ENCODE assay signal across 28 cellular contexts in genomic region chr7:70060298-70061068, GRCh38.
A peak's percentile ranks its signal among the peaks of the same experiment; 100 is the strongest.
DNase-seq lines count a peak whose midpoint lies in the region; ATAC-seq and TF ChIP-seq lines count a peak whose summit lies in the region.
"Had no signal": no experiment of that assay in that cellular context is flagged by ENCODE, and none has a peak within 500 bp of the region (broad histone marks: within the 10 kb centered on the region; RNA-seq: fewer than 3 reads in every experiment).

No MANE protein-coding gene starts in this region.

- peak overlapping the region; percentile 43 for H3K27ac Mint-ChIP-seq in central memory CD8-positive, alpha-beta T cell (ENCODE audit: low read depth)
- H3K27ac Mint-ChIP-seq in immature natural killer cell: peak overlapping the region; percentile 22 to 72 (median 42)
- H3K27ac Mint-ChIP-seq in activated naive CD4-positive, alpha-beta T cell treated with anti-CD3 and anti-CD28 coated beads, Interleukin-2, amount 10 ng/mL, durations not matched to agents 7 days and 5 days: no peak overlapping the region
- H3K27ac Mint-ChIP-seq: activated CD4-positive, alpha-beta memory T cell treated with anti-CD3 and anti-CD28 coated beads for 36 hours; activated T-helper 1 cell treated with anti-CD3 and anti-CD28 coated beads, Interleukin-12 subunit alpha, Interleukin-12 subunit beta, Interleukin-2, Interleukin-4 antibody, amounts not matched to agents 30 ng/mL and 10 ng/mL and 1 ng/mL, durations not matched to agents 14 hours and 24 hours and 36 hours; CD8-positive, alpha-beta T cell; T-helper 17 cell had no signal

- H3K4me1 Mint-ChIP-seq in central memory CD8-positive, alpha-beta T cell: peaks cover 29% of the 10 kb centered on the region
- peaks cover 50 to 56% of the 10 kb centered on the region in 2 donors for H3K4me1 Mint-ChIP-seq in immature natural killer cell
- no peaks in the 10 kb centered on the region for H3K4me1 Mint-ChIP-seq in activated naive CD4-positive, alpha-beta T cell treated with anti-CD3 and anti-CD28 coated beads, Interleukin-2, amount 10 ng/mL, durations not matched to agents 7 days and 5 days

- H3K9me3 Mint-ChIP-seq in central memory CD8-positive, alpha-beta T cell: no peaks in the 10 kb centered on the region
- no peaks in the 10 kb centered on the region for H3K9me3 Mint-ChIP-seq in immature natural killer cell
- H3K9me3 Mint-ChIP-seq in activated naive CD4-positive, alpha-beta T cell treated with anti-CD3 and anti-CD28 coated beads, Interleukin-2, amount 10 ng/mL, durations not matched to agents 7 days and 5 days: no peaks in the 10 kb centered on the region
- H3K9me3 Mint-ChIP-seq: CD8-positive, alpha-beta T cell had no signal

- H3K9me2 ChIP-seq in SK-N-SH: no peaks in the 10 kb centered on the region

- ATAC-seq in SK-N-SH treated with all-trans-retinoic acid at 6 μM for 48 hours: peak; percentile 34; the same call in 2 of the 3 replicates
- ATAC-seq in central memory CD8-positive, alpha-beta T cell (replicated peaks; ENCODE audit: extremely low read depth, poor library complexity, severe bottlenecking): peak; percentile 84
- no peak for ATAC-seq in HG03139 (IDR thresholded peaks at IDR 0.05; ENCODE audit: unreplicated experiment)
- ATAC-seq: A549; activated CD4-positive, CD25-positive, alpha-beta regulatory T cell treated with anti-CD3 and anti-CD28 coated beads, Interleukin-2, amount 50 U/mL, for 24 hours; body of pancreas; CD8-positive, alpha-beta T cell; HCT116; T-helper 17 cell had no signal

- H3K4me3 ChIP-seq in SK-N-SH (ENCODE audit: low read depth in 2 of 2, low read length in 1 of 2) (no peak overlapping the region), subcutaneous abdominal adipose tissue (ENCODE audit: low read depth in 1 of 5, low read length in 5 of 5) (no peak overlapping the region)
- H3K4me3 ChIP-seq: A549, body of pancreas, dorsolateral prefrontal cortex, left ventricle myocardium inferior, transverse colon had no signal

- no peaks in the 10 kb centered on the region for H3K27me3 ChIP-seq in SK-N-SH (ENCODE audit: insufficient read depth)
- no peaks in the 10 kb centered on the region for H3K27me3 ChIP-seq in subcutaneous abdominal adipose tissue (ENCODE audit: control insufficient read depth in 5 of 5, insufficient read depth in 4 of 5, low read length in 5 of 5)
- H3K27me3 ChIP-seq: body of pancreas, dorsolateral prefrontal cortex, transverse colon had no signal

- no peaks in the 10 kb centered on the region for H3K36me3 ChIP-seq in SK-N-SH (replicated peaks in 1 of 2; ENCODE audit: control insufficient read depth in 1 of 2, insufficient read depth in 2 of 2, low read length in 1 of 2)
- H3K36me3 ChIP-seq in subcutaneous abdominal adipose tissue (ENCODE audit: control insufficient read depth in 5 of 5, insufficient read depth in 5 of 5, low read length in 5 of 5): no peaks in the 10 kb centered on the region
- H3K36me3 ChIP-seq: left ventricle myocardium inferior, transverse colon had no signal

- no peak for TF ChIP-seq RAD21 in SK-N-SH (IDR thresholded peaks at IDR 0.05; ENCODE audit: low read length)

- no peaks in the 10 kb centered on the region for H3K9me3 ChIP-seq in SK-N-SH
- H3K9me3 ChIP-seq in subcutaneous abdominal adipose tissue (ENCODE audit: control insufficient read depth in 5 of 5, low read length in 5 of 5): no peaks in the 10 kb centered on the region
- H3K9me3 ChIP-seq: A549, body of pancreas, left ventricle myocardium inferior, transverse colon had no signal

- H2AFZ ChIP-seq in SK-N-SH (ENCODE audit: low read depth): no peak overlapping the region

- H3K4me3 Mint-ChIP-seq in central memory CD8-positive, alpha-beta T cell: no peak overlapping the region
- H3K4me3 Mint-ChIP-seq in immature natural killer cell: peak overlapping the region; percentile 42 to 69 (median 56)
- no peak overlapping the region for H3K4me3 Mint-ChIP-seq in activated naive CD4-positive, alpha-beta T cell treated with anti-CD3 and anti-CD28 coated beads, Interleukin-2, amount 10 ng/mL, durations not matched to agents 7 days and 5 days
- H3K4me3 Mint-ChIP-seq: activated CD4-positive, alpha-beta memory T cell treated with anti-CD3 and anti-CD28 coated beads for 36 hours; activated T-helper 1 cell treated with anti-CD3 and anti-CD28 coated beads, Interleukin-12 subunit alpha, Interleukin-12 subunit beta, Interleukin-2, Interleukin-4 antibody, amounts not matched to agents 30 ng/mL and 10 ng/mL and 1 ng/mL, durations not matched to agents 14 hours and 24 hours and 36 hours; CD8-positive, alpha-beta T cell; T-helper 17 cell had no signal

- no peaks in the 10 kb centered on the region for H3K79me2 ChIP-seq in SK-N-SH (ENCODE audit: insufficient read depth)

- H3K27me3 Mint-ChIP-seq in central memory CD8-positive, alpha-beta T cell: no peaks in the 10 kb centered on the region
- H3K27me3 Mint-ChIP-seq in immature natural killer cell (ENCODE audit: low read depth in 3 of 3): peaks cover 0 to 4% (median 4%) of the 10 kb centered on the region in 3 donors
- no peaks in the 10 kb centered on the region for H3K27me3 Mint-ChIP-seq in activated naive CD4-positive, alpha-beta T cell treated with anti-CD3 and anti-CD28 coated beads, Interleukin-2, amount 10 ng/mL, durations not matched to agents 7 days and 5 days
- H3K27me3 Mint-ChIP-seq: activated CD4-positive, alpha-beta memory T cell treated with anti-CD3 and anti-CD28 coated beads for 36 hours; T-helper 17 cell had no signal

- peaks cover 1% of the 10 kb centered on the region for H3K36me3 Mint-ChIP-seq in central memory CD8-positive, alpha-beta T cell (ENCODE audit: insufficient read depth)
- H3K36me3 Mint-ChIP-seq in immature natural killer cell: no peaks in the 10 kb centered on the region
- no peaks in the 10 kb centered on the region for H3K36me3 Mint-ChIP-seq in activated naive CD4-positive, alpha-beta T cell treated with anti-CD3 and anti-CD28 coated beads, Interleukin-2, amount 10 ng/mL, durations not matched to agents 7 days and 5 days
- H3K36me3 Mint-ChIP-seq: activated CD4-positive, alpha-beta memory T cell treated with anti-CD3 and anti-CD28 coated beads for 36 hours; CD8-positive, alpha-beta T cell had no signal

- TF ChIP-seq CTCF in SK-N-SH (IDR thresholded peaks at IDR 0.05): no peak

- WGBS in SK-N-SH (ENCODE audit: low lambda C conversion rate): 79% methylated on average over 6 of the region's 6 CpGs

- H3K9ac ChIP-seq in SK-N-SH: no peak overlapping the region
- peak overlapping the region in 1 of 5 donors; percentile 22 for H3K9ac ChIP-seq in subcutaneous abdominal adipose tissue (ENCODE audit: low read length in 5 of 5)

- peaks cover 0 to 14% of the 10 kb centered on the region in 2 experiments; a peak in 2 of 4 replicates for H3K4me1 ChIP-seq in SK-N-SH (ENCODE audit: control insufficient read depth in 1 of 2, insufficient read depth in 2 of 2, low read depth in 1 of 2, low read length in 1 of 2)
- H3K4me1 ChIP-seq in subcutaneous abdominal adipose tissue (ENCODE audit: control insufficient read depth in 5 of 5, insufficient read depth in 5 of 5, low read length in 5 of 5): peaks cover 2 to 38% (median 27%) of the 10 kb centered on the region in 5 donors
- H3K4me1 ChIP-seq: A549, body of pancreas, transverse colon had no signal

- H3K27ac ChIP-seq in SK-N-SH (ENCODE audit: low read depth in 2 of 2, low read length in 1 of 2): peak overlapping the region in 1 of 2 experiments; percentile 43; a peak in 1 of 4 replicates
- H3K27ac ChIP-seq in subcutaneous abdominal adipose tissue (ENCODE audit: low read depth, low read length): peak overlapping the region; percentile 34
- H3K27ac ChIP-seq: A549, body of pancreas, dorsolateral prefrontal cortex, left ventricle myocardium inferior, transverse colon had no signal

- POLR2A ChIA-PET in SK-N-SH (lab: Yijun Ruan, JAX): no interaction called here

- H3F3A ChIP-seq in SK-N-SH (replicated peaks; ENCODE audit: insufficient read depth): no peaks in the 10 kb centered on the region

- H3K4me2 ChIP-seq in SK-N-SH: no peak overlapping the region
- H3K4me2 ChIP-seq: A549 had no signal

- H4K20me1 ChIP-seq in SK-N-SH (ENCODE audit: insufficient read depth): no peaks in the 10 kb centered on the region; the same call in 1 of the 2 replicates

- no peak for TF ChIP-seq EP300 in SK-N-SH (IDR thresholded peaks at IDR 0.05; ENCODE audit: borderline replicate concordance in 1 of 2, low read depth in 1 of 2, low read length in 1 of 2)

- CTCF ChIA-PET in SK-N-SH (lab: Yijun Ruan, JAX): interaction anchor here (0.7 to 4.2 kb wide), 8 partner anchors 9 to 638 kb away, joined by 3 to 16 read pairs (median 3); no protein-coding TSS in a partner anchor
- CTCF ChIA-PET in activated naive CD4-positive, alpha-beta T cell treated with anti-CD3 and anti-CD28 coated beads, Interleukin-2, amount 10 ng/mL, durations not matched to agents 7 days and 5 days (lab: Charles Lee): no interaction called here

- DNase-seq in SK-N-SH (no peak), immature natural killer cell (peak; percentile 42 to 57 (median 54))
- DNase-seq in central memory CD8-positive, alpha-beta T cell (ENCODE audit: low spot score in 2 of 2): no peak
- DNase-seq in activated naive CD4-positive, alpha-beta T cell treated with anti-CD3 and anti-CD28 coated beads, Interleukin-2, amount 10 ng/mL, durations not matched to agents 7 days and 5 days: no peak
- DNase-seq in activated CD4-positive, alpha-beta T cell treated with anti-CD3 and anti-CD28 coated beads for 48 hours: no peak
- DNase-seq: activated CD4-positive, alpha-beta memory T cell treated with anti-CD3 and anti-CD28 coated beads for 36 hours; activated naive CD4-positive, alpha-beta T cell treated with anti-CD3 and anti-CD28 coated beads, Interleukin-2, amount 50 U/mL, for 16 hours; AML-193; body of pancreas; CD8-positive, alpha-beta T cell; hippocampal formation; IMR-90; left ventricle myocardium inferior; MV-4-11; NCI-H1436 treated with DMSO at 0.1 percent for 48 hours; NCI-H2081 treated with DMSO at 0.1 percent for 48 hours; NCI-H226; stimulated activated CD4-positive, alpha-beta T cell treated with anti-CD3 and anti-CD28 coated beads, Interleukin-2, amount 100 ng/mL, for 48 hours; T-helper 17 cell; transverse colon had no signal

TF ChIP-seq in SK-N-SH treated with all-trans-retinoic acid at 6 μM for 48 hours, 23 proteins besides CTCF, POLR2A, EP300 and RAD21 (continues in another document):
- TF ChIP-seq CSDC2 (CRISPR knock-in tag; IDR thresholded peaks at IDR 0.05) (no peak), GLIS3 (CRISPR knock-in tag; IDR thresholded peaks at IDR 0.05) (no peak), ZC3H10 (CRISPR knock-in tag; IDR thresholded peaks at IDR 0.05) (no peak), ZFP3 (CRISPR knock-in tag; IDR thresholded peaks at IDR 0.05) (no peak)

TF ChIP-seq in SK-N-SH, 30 proteins besides CTCF, POLR2A, EP300 and RAD21 (continues in another document):
- TF ChIP-seq ELF1 (IDR thresholded peaks at IDR 0.05) (no peak), FOXM1 (IDR thresholded peaks at IDR 0.05; ENCODE audit: low read depth) (no peak)

Comparison
In these comparisons a context has a peak if more than half of its experiments do, and no peak if none do; other contexts are left out.
1. DNase-seq: peak in immature natural killer cell (3 of 3); none in SK-N-SH (single experiment), central memory CD8-positive, alpha-beta T cell (0 of 2), activated naive CD4-positive, alpha-beta T cell treated with anti-CD3 and anti-CD28 coated beads, Interleukin-2, amount 10 ng/mL, durations not matched to agents 7 days and 5 days (single experiment) and activated CD4-positive, alpha-beta T cell treated with anti-CD3 and anti-CD28 coated beads for 48 hours (single experiment).
2. H3K4me3 Mint-ChIP-seq: peak in immature natural killer cell (5 of 5); none in central memory CD8-positive, alpha-beta T cell (single experiment) and activated naive CD4-positive, alpha-beta T cell treated with anti-CD3 and anti-CD28 coated beads, Interleukin-2, amount 10 ng/mL, durations not matched to agents 7 days and 5 days (single experiment).